18 cellular contexts compared by ENCODE assay signal in the genomic region with DNA sequence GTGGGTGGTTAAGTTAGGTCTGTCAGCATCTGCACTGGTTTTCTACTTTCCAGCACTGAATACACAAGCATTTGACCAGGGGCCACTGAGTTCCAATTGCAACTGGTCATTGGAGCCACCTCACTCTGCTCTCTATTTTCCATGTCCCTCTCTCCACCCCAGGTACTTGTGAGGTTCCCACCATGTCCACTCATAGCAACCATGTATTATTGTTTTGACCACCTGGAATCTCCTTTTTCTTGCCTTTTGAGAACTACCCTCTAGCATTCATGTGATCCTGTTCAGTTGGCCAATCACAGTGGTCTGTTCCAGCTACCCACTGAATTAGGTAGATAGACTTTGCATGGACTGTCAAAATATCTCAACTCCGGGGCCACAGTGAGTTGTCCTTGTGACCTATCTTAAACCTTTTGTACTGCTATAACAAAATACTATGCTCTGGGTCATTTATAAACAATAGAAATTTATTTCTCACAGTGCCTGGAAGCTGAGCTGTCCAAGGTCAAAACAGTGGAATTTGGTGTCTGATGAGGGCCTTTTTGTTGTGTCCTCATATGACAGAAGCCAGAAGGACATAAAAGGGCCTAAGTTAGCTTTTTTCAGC. TPM values are rescaled to one million over a fixed set of nuclear protein-coding genes. Genes with fewer than 3 reads are reported as not detected.
DNase-seq lines count a peak whose midpoint lies in the region; ATAC-seq, FAIRE-seq and TF ChIP-seq lines count a peak whose summit lies in the region.
"Had no signal": no experiment of that assay in that cellular context is flagged by ENCODE, and none has a peak within 500 bp of the region (broad histone marks: within the 10 kb centered on the region; RNA-seq: fewer than 3 reads in every experiment).

No MANE protein-coding gene starts in this region.

- POLR2A ChIA-PET in SK-N-SH (lab: Yijun Ruan, JAX), result no interaction called here

- no peak for TF ChIP-seq POLR2A in tibial nerve (IDR thresholded peaks at IDR 0.05)

- no peaks in the 10 kb centered on the region for H3F3A ChIP-seq in SK-N-SH (replicated peaks; ENCODE audit: insufficient read depth)

- no peaks in the 10 kb centered on the region for H3K79me2 ChIP-seq in SK-N-SH (ENCODE audit: insufficient read depth)

- no peak for DNase-seq in SK-N-SH
- DNase-seq in fibroblast of villous mesenchyme (ENCODE audit: low read depth), result peak; percentile 51
- no peak for DNase-seq in upper lobe of right lung
- no peak for DNase-seq in effector CD8-positive, alpha-beta T cell (lab: John Stamatoyannopoulos, UW)
- DNase-seq in OCI-M1 (lab: John Stamatoyannopoulos, UW), result no peak
- no peak for DNase-seq in tibial nerve (ENCODE audit: low spot score in 2 of 2)
- DNase-seq: DMS79 treated with DMSO at 0.1 percent for 48 hours, MV-4-11, NCI-H1694 treated with DMSO at 0.1 percent for 48 hours, NCI-H2107, NCI-H524 treated with DMSO at 0.1 percent for 48 hours, Right ventricle myocardium superior had no signal

- FAIRE-seq in TTC549 (lab: Jason Lieb, UNC), result peak; percentile 20
- FAIRE-seq: K562 had no signal

- H3K9me3 ChIP-seq in SK-N-SH, result no peaks in the 10 kb centered on the region
- H3K9me3 ChIP-seq in upper lobe of right lung, result no peaks in the 10 kb centered on the region
- H3K9me3 ChIP-seq in tibial nerve, result no peaks in the 10 kb centered on the region
- H3K9me3 ChIP-seq: HAP-1 had no signal

- H3K4me2 ChIP-seq in SK-N-SH, result no peak overlapping the region

- ATAC-seq in SK-N-SH treated with all-trans-retinoic acid at 6 μM for 48 hours (no peak), upper lobe of right lung (no peak)
- ATAC-seq: K562 had no signal

- H3K4me1 ChIP-seq in SK-N-SH (ENCODE audit: control insufficient read depth in 1 of 2, insufficient read depth in 2 of 2, low read depth in 1 of 2, low read length in 1 of 2), result no peaks in the 10 kb centered on the region
- peaks cover 7% of the 10 kb centered on the region for H3K4me1 ChIP-seq in upper lobe of right lung
- H3K4me1 ChIP-seq in tibial nerve, result peaks cover 0 to 16% (median 0%) of the 10 kb centered on the region in 4 donors
- H3K4me1 ChIP-seq: HAP-1 had no signal

- CTCF ChIA-PET in SK-N-SH (lab: Yijun Ruan, JAX), result interaction anchor here (1.2 to 3.7 kb wide), 6 partner anchors 15 to 135 kb away, joined by 3 to 23 read pairs (median 4); no protein-coding TSS in a partner anchor

- no peaks in the 10 kb centered on the region for H3K9me2 ChIP-seq in SK-N-SH

- WGBS in SK-N-SH (ENCODE audit: low lambda C conversion rate), result 50% methylated on average over 1 of the region's 1 CpG
- WGBS in tibial nerve, 2 donors, result 33 to 59% methylated on average over 1 of the region's 1 CpG

- TF ChIP-seq CTCF in SK-N-SH (IDR thresholded peaks at IDR 0.05), result no peak
- no peak for TF ChIP-seq CTCF in fibroblast of villous mesenchyme (IDR thresholded peaks at IDR 0.05; ENCODE audit: insufficient read depth, low read depth, low read length)
- no peak for TF ChIP-seq CTCF in upper lobe of right lung (IDR thresholded peaks at IDR 0.05)
- TF ChIP-seq CTCF in tibial nerve (IDR thresholded peaks at IDR 0.05), result no peak

- H3K9ac ChIP-seq in SK-N-SH, result no peak overlapping the region

- no peaks in the 10 kb centered on the region for H3K36me3 ChIP-seq in SK-N-SH (replicated peaks in 1 of 2; ENCODE audit: control insufficient read depth in 1 of 2, insufficient read depth in 2 of 2, low read length in 1 of 2)
- H3K36me3 ChIP-seq in upper lobe of right lung, result no peaks in the 10 kb centered on the region
- no peaks in the 10 kb centered on the region for H3K36me3 ChIP-seq in tibial nerve
- H3K36me3 ChIP-seq: HAP-1 had no signal

- H2AFZ ChIP-seq in SK-N-SH (ENCODE audit: low read depth), result no peak overlapping the region

- intact Hi-C loops in upper lobe of right lung (cut with DNase I), result no loop called here

- no peak overlapping the region for H3K4me3 ChIP-seq in SK-N-SH (ENCODE audit: low read depth in 2 of 2, low read length in 1 of 2)
- H3K4me3 ChIP-seq in fibroblast of villous mesenchyme (ENCODE audit: low read depth, low read length), result no peak overlapping the region
- H3K4me3 ChIP-seq in upper lobe of right lung, result no peak overlapping the region
- no peak overlapping the region for H3K4me3 ChIP-seq in tibial nerve
- H3K4me3 ChIP-seq: HAP-1, K562 had no signal

- H4K20me1 ChIP-seq in SK-N-SH (ENCODE audit: insufficient read depth), result no peaks in the 10 kb centered on the region

- H3K27me3 ChIP-seq in SK-N-SH (ENCODE audit: insufficient read depth) (no peaks in the 10 kb centered on the region), upper lobe of right lung (no peaks in the 10 kb centered on the region), tibial nerve (no peaks in the 10 kb centered on the region)

- no peak overlapping the region for H3K27ac ChIP-seq in SK-N-SH (ENCODE audit: low read depth in 2 of 2, low read length in 1 of 2)
- H3K27ac ChIP-seq in upper lobe of right lung, result peak overlapping the region; percentile 14
- no peak overlapping the region for H3K27ac ChIP-seq in tibial nerve
- H3K27ac ChIP-seq: 22Rv1 had no signal

- TF ChIP-seq EP300 in SK-N-SH (IDR thresholded peaks at IDR 0.05; ENCODE audit: borderline replicate concordance in 1 of 2, low read depth in 1 of 2, low read length in 1 of 2) (no peak), tibial nerve (IDR thresholded peaks at IDR 0.05) (no peak)

- TF ChIP-seq RAD21 in SK-N-SH (IDR thresholded peaks at IDR 0.05; ENCODE audit: low read length), result no peak

TF ChIP-seq in SK-N-SH, 30 proteins besides CTCF, POLR2A, EP300 and RAD21:
- no peak for TF ChIP-seq MEF2A (IDR thresholded peaks at IDR 0.05; ENCODE audit: borderline replicate concordance, low read depth)
- TF ChIP-seq GABPA (IDR thresholded peaks at IDR 0.05; ENCODE audit: low read depth), result no peak
- TF ChIP-seq, protein P1, sequence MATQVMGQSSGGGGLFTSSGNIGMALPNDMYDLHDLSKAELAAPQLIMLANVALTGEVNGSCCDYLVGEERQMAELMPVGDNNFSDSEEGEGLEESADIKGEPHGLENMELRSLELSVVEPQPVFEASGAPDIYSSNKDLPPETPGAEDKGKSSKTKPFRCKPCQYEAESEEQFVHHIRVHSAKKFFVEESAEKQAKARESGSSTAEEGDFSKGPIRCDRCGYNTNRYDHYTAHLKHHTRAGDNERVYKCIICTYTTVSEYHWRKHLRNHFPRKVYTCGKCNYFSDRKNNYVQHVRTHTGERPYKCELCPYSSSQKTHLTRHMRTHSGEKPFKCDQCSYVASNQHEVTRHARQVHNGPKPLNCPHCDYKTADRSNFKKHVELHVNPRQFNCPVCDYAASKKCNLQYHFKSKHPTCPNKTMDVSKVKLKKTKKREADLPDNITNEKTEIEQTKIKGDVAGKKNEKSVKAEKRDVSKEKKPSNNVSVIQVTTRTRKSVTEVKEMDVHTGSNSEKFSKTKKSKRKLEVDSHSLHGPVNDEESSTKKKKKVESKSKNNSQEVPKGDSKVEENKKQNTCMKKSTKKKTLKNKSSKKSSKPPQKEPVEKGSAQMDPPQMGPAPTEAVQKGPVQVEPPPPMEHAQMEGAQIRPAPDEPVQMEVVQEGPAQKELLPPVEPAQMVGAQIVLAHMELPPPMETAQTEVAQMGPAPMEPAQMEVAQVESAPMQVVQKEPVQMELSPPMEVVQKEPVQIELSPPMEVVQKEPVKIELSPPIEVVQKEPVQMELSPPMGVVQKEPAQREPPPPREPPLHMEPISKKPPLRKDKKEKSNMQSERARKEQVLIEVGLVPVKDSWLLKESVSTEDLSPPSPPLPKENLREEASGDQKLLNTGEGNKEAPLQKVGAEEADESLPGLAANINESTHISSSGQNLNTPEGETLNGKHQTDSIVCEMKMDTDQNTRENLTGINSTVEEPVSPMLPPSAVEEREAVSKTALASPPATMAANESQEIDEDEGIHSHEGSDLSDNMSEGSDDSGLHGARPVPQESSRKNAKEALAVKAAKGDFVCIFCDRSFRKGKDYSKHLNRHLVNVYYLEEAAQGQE (IDR thresholded peaks at IDR 0.05; ENCODE audit: low read depth, low read length), result 0 out of 2 replicates have a peak, but pooled peaks have one; percentile 30

TF ChIP-seq in SK-N-SH treated with all-trans-retinoic acid at 6 μM for 48 hours, 23 proteins besides CTCF, POLR2A, EP300 and RAD21 (continues in another document):
- TF ChIP-seq ARNTL (CRISPR knock-in tag; IDR thresholded peaks at IDR 0.05; ENCODE audit: borderline replicate concordance, low read depth) (no peak), ISL1 (CRISPR knock-in tag; IDR thresholded peaks at IDR 0.05) (no peak), BACH2 (CRISPR knock-in tag; IDR thresholded peaks at IDR 0.05; ENCODE audit: borderline replicate concordance) (no peak)
- TF ChIP-seq, protein P2, sequence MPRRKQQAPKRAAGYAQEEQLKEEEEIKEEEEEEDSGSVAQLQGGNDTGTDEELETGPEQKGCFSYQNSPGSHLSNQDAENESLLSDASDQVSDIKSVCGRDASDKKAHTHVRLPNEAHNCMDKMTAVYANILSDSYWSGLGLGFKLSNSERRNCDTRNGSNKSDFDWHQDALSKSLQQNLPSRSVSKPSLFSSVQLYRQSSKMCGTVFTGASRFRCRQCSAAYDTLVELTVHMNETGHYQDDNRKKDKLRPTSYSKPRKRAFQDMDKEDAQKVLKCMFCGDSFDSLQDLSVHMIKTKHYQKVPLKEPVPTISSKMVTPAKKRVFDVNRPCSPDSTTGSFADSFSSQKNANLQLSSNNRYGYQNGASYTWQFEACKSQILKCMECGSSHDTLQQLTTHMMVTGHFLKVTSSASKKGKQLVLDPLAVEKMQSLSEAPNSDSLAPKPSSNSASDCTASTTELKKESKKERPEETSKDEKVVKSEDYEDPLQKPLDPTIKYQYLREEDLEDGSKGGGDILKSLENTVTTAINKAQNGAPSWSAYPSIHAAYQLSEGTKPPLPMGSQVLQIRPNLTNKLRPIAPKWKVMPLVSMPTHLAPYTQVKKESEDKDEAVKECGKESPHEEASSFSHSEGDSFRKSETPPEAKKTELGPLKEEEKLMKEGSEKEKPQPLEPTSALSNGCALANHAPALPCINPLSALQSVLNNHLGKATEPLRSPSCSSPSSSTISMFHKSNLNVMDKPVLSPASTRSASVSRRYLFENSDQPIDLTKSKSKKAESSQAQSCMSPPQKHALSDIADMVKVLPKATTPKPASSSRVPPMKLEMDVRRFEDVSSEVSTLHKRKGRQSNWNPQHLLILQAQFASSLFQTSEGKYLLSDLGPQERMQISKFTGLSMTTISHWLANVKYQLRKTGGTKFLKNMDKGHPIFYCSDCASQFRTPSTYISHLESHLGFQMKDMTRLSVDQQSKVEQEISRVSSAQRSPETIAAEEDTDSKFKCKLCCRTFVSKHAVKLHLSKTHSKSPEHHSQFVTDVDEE (CRISPR knock-in tag; IDR thresholded peaks at IDR 0.05), result no peak

RNA-seq across cellular contexts. Expression of a gene that starts 20.2 kb away (rescaled TPM):
- 0.30 and 0.32 TPM in 2 replicates for polyA plus RNA-seq in SK-N-SH (2012; rRNA removed)
- 0.20 and 0.40 TPM in 2 replicates for polyA plus RNA-seq in SK-N-SH (2012; cell fraction: cytosol; rRNA removed)
- 0.05 and 0.12 TPM in 2 replicates for polyA plus RNA-seq in SK-N-SH (2012; cell fraction: nucleus; rRNA removed)
- 0.32 TPM in 1 of 2 replicates, not detected in the other for total RNA-seq in fibroblast of villous mesenchyme
- 13.4 TPM for total RNA-seq in upper lobe of right lung
- total RNA-seq in tibial nerve, result 10 to 100 TPM in 1 of 4 donors, 1 to 10 TPM in 3; 1.5 to 12.7 (median 4.6) TPM
- total RNA-seq: K562 had no signal
- polyA plus RNA-seq: CD14-positive monocyte, K562 had no signal

RNA-seq across cellular contexts. Expression of a gene that starts 23.8 kb away (rescaled TPM):
- 209 and 257 TPM in 2 replicates for polyA plus RNA-seq in SK-N-SH (2012; rRNA removed)
- polyA plus RNA-seq in SK-N-SH (2012; cell fraction: cytosol; rRNA removed), result 194 and 219 TPM in 2 replicates
- polyA plus RNA-seq in SK-N-SH (2012; cell fraction: nucleus; rRNA removed), result 231 and 358 TPM in 2 replicates
- 52.2 and 80.3 TPM in 2 replicates for total RNA-seq in fibroblast of villous mesenchyme
- total RNA-seq in upper lobe of right lung, result 188 TPM
- 100 to 1,000 TPM; 132 to 264 (median 169) TPM for total RNA-seq in tibial nerve
- polyA plus RNA-seq: CD14-positive monocyte had no signal
